In genomic region chr11:46338988-46339666, GRCh38 we compare ENCODE assay signal across 1 cellular context.
TF ChIP-seq lines count a peak whose summit lies in the region.

No MANE protein-coding gene starts in this region.

TF ChIP-seq in A549, 52 proteins besides CTCF, POLR2A, EP300 and RAD21 (continued from another document):
- no peak for TF ChIP-seq HMGXB4 (CRISPR knock-in tag; IDR thresholded peaks at IDR 0.05; ENCODE audit: borderline replicate concordance)
- TF ChIP-seq KDM5A (IDR thresholded peaks at IDR 0.05), result no peak
- TF ChIP-seq HOXB13 (CRISPR knock-in tag; IDR thresholded peaks at IDR 0.05; ENCODE audit: low read depth), result no peak
- TF ChIP-seq ZFP36 (IDR thresholded peaks at IDR 0.05; ENCODE audit: borderline replicate concordance, partially characterized antibody), result no peak
- TF ChIP-seq NPAS2 (CRISPR knock-in tag; IDR thresholded peaks at IDR 0.05; ENCODE audit: borderline replicate concordance), result no peak
- TF ChIP-seq ELK1 (IDR thresholded peaks at IDR 0.05; ENCODE audit: low read depth, low read length), result no peak
